In the genomic region with DNA sequence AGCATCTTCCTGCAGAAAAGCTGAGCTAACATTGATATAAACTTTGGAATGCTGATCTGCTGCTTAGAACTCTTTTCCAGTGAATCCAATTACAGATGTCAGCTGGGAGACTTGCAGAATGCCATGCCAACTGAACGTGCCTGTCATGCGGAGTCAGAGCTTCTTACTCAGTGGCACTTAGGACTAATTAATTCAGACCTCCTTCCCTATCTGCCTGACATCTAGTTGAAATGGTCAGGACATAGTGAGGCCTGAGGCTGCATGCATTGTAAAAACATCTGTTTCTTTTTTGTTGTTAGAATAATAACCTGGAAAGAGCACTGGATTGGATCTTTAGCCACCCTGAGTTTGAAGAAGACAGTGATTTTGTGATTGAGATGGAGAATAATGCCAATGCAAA, we compare ENCODE assay signal across 18 cellular contexts.
"Had no signal": no experiment of that assay in that cellular context is flagged by ENCODE, and none has a peak within 500 bp of the region (broad histone marks: within the 10 kb centered on the region; RNA-seq: fewer than 3 reads in every experiment).

No MANE protein-coding gene starts in this region.

- DNase-seq: activated B cell treated with CpG ODN at 0.5 μM for 24 hours; activated CD4-positive, alpha-beta memory T cell treated with anti-CD3 and anti-CD28 coated beads, Interleukin-2, amount 10 ng/mL, durations not matched to agents 7 days and 5 days; activated CD4-positive, alpha-beta T cell treated with anti-CD3 and anti-CD28 coated beads for 4 hours; activated naive CD4-positive, alpha-beta T cell treated with anti-CD3 and anti-CD28 coated beads, Interleukin-2, amount 10 ng/mL, durations not matched to agents 7 days and 5 days; activated naive CD8-positive, alpha-beta T cell treated with anti-CD3 and anti-CD28 coated beads, Interleukin-2, amount 50 U/mL, for 24 hours; activated T-cell treated with anti-CD3 and anti-CD28 coated beads, Interleukin-2, amount 50 U/mL, for 1 hour; anterior cingulate cortex; brain microvascular endothelial cell; left cardiac atrium; nucleus accumbens; posterior cingulate gyrus; retina; stimulated activated CD4-positive, alpha-beta T cell treated with anti-CD3 and anti-CD28 coated beads, Interleukin-12 subunit alpha, Interleukin-12 subunit beta, amount 100 ng/mL, for 4 hours; stimulated activated CD4-positive, alpha-beta T cell treated with anti-CD3 and anti-CD28 coated beads, Interleukin-1b, Interleukin-23, amount 100 ng/mL, for 48 hours; stimulated activated naive CD4-positive, alpha-beta T cell treated with Interleukin-2 at 50 U/mL for 16 hours; thyroid gland had no signal

- H3K27ac ChIP-seq: brain microvascular endothelial cell, coronary artery, thyroid gland had no signal

- H3K4me3 ChIP-seq: coronary artery, lung, thyroid gland had no signal

- H3K9me3 ChIP-seq: thyroid gland had no signal

- H3K27me3 ChIP-seq: brain microvascular endothelial cell, thyroid gland had no signal
